ENCODE assay signal across 39 cellular contexts in genomic region chr10:34127676-34128075, GRCh38.
"Had no signal": no experiment of that assay in that cellular context is flagged by ENCODE, and none has a peak within 500 bp of the region (broad histone marks: within the 10 kb centered on the region; RNA-seq: fewer than 3 reads in every experiment).

No MANE protein-coding gene starts in this region.

- H3K9me3 Mint-ChIP-seq: activated B cell treated with CpG ODN at 0.5 μM for 24 hours; activated CD8-positive, alpha-beta T cell treated with anti-CD3 and anti-CD28 coated beads for 36 hours; activated naive CD4-positive, alpha-beta T cell treated with anti-CD3 and anti-CD28 coated beads for 36 hours; activated naive CD8-positive, alpha-beta T cell treated with anti-CD3 and anti-CD28 coated beads for 36 hours; activated T-cell treated with anti-CD3 and anti-CD28 coated beads, Interleukin-2, amount 50 U/mL, for 4 hours; activated T-helper 1 cell treated with anti-CD3 and anti-CD28 coated beads, Interleukin-12 subunit alpha, Interleukin-12 subunit beta, Interleukin-2, Interleukin-4 antibody, amounts not matched to agents 30 ng/mL and 10 ng/mL and 1 ng/mL, durations not matched to agents 14 hours and 24 hours and 36 hours; T-helper 2 cell treated with Interferon-gamma antibody and Interleukin-4, amounts not matched to agents 5 μg/mL and 100 μg/mL, for 36 hours had no signal

- H3K27ac Mint-ChIP-seq: activated B cell treated with CpG ODN at 0.5 μM for 24 hours; activated CD4-positive, alpha-beta T cell treated with anti-CD3 and anti-CD28 coated beads for 36 hours; activated CD4-positive, alpha-beta T cell treated with anti-CD3 and anti-CD28 coated beads, Interleukin-2, amount 10 ng/mL, durations not matched to agents 7 days and 5 days; activated CD8-positive, alpha-beta T cell treated with anti-CD3 and anti-CD28 coated beads for 36 hours; activated naive CD4-positive, alpha-beta T cell treated with anti-CD3 and anti-CD28 coated beads for 36 hours; activated naive CD4-positive, alpha-beta T cell treated with anti-CD3 and anti-CD28 coated beads, Interleukin-2, amount 50 U/mL, for 72 hours; activated naive CD8-positive, alpha-beta T cell treated with anti-CD3 and anti-CD28 coated beads for 36 hours; activated T-helper 1 cell treated with anti-CD3 and anti-CD28 coated beads, Interleukin-12 subunit alpha, Interleukin-12 subunit beta, Interleukin-2, Interleukin-4 antibody, amounts not matched to agents 30 ng/mL and 10 ng/mL and 1 ng/mL, durations not matched to agents 14 hours and 24 hours and 36 hours; activated T-helper 17 cell treated with anti-CD3 and anti-CD28 coated beads, Interleukin-2, amount 50 U/mL, for 72 hours; T-helper 1 cell treated with Interleukin-12 subunit alpha and Interleukin-12 subunit beta and Interleukin-4 antibody, amounts not matched to agents 30 μg/mL and 1 μg/mL, for 36 hours; T-helper 2 cell treated with Interferon-gamma antibody and Interleukin-4, amounts not matched to agents 5 μg/mL and 100 μg/mL, for 36 hours had no signal

- H3K4me3 ChIP-seq: adrenal gland, body of pancreas, breast epithelium, cardiac muscle cell had no signal

- H3K27me3 ChIP-seq: adrenal gland, body of pancreas, brain microvascular endothelial cell, breast epithelium, cardiac muscle cell had no signal

- H3K4me1 ChIP-seq: body of pancreas, breast epithelium had no signal

- H3K36me3 Mint-ChIP-seq: activated naive CD4-positive, alpha-beta T cell treated with anti-CD3 and anti-CD28 coated beads, Interleukin-2, amount 50 U/mL, for 72 hours; activated naive CD8-positive, alpha-beta T cell treated with anti-CD3 and anti-CD28 coated beads for 36 hours had no signal

- FAIRE-seq: astrocyte, TTC549 had no signal

- H3K9me3 ChIP-seq: adrenal gland, body of pancreas, breast epithelium had no signal

- DNase-seq: activated B cell treated with CpG ODN at 0.5 μM for 24 hours; activated CD4-positive, alpha-beta T cell treated with anti-CD3 and anti-CD28 coated beads for 1 hour; activated CD4-positive, alpha-beta T cell treated with anti-CD3 and anti-CD28 coated beads for 36 hours; activated CD4-positive, alpha-beta T cell treated with anti-CD3 and anti-CD28 coated beads for 48 hours; activated CD4-positive, alpha-beta T cell treated with anti-CD3 and anti-CD28 coated beads, Interleukin-2, amount 10 ng/mL, durations not matched to agents 7 days and 5 days; activated CD4-positive, alpha-beta T cell treated with anti-CD3 and anti-CD28 coated beads, Interleukin-2, amount 50 U/mL, for 48 hours; activated CD8-positive, alpha-beta memory T cell treated with anti-CD3 and anti-CD28 coated beads, Interleukin-2, amount 50 U/mL, for 4 hours; activated CD8-positive, alpha-beta T cell treated with anti-CD3 and anti-CD28 coated beads for 36 hours; activated effector memory CD4-positive, alpha-beta T cell treated with anti-CD3 and anti-CD28 coated beads, Interleukin-2, amount 50 U/mL, for 16 hours; activated gamma-delta T cell treated with Interleukin-2 at 50 U/mL for 16 hours; activated naive CD4-positive, alpha-beta T cell; activated naive CD4-positive, alpha-beta T cell treated with anti-CD3 and anti-CD28 coated beads for 36 hours; activated naive CD4-positive, alpha-beta T cell treated with anti-CD3 and anti-CD28 coated beads, Interleukin-2, amount 50 U/mL, for 16 hours; activated naive CD8-positive, alpha-beta T cell treated with anti-CD3 and anti-CD28 coated beads for 36 hours; activated T-cell treated with anti-CD3 and anti-CD28 coated beads for 4 hours; activated T-cell treated with anti-CD3 and anti-CD28 coated beads, Interleukin-2, amount 50 U/mL, for 1 hour; activated T-cell treated with anti-CD3 and anti-CD28 coated beads, Interleukin-2, amount 50 U/mL, for 4 hours; activated T-cell treated with anti-CD3 and anti-CD28 coated beads, Interleukin-2, amount 50 U/mL, for 72 hours; adrenal gland; amniotic stem cell; aorta; body of pancreas; brain microvascular endothelial cell; caudate nucleus; cerebellar nuclear complex; SW 1271; T-helper 1 cell; T-helper 2 cell; T-helper 9 cell had no signal

- ATAC-seq: activated CD4-positive, alpha-beta T cell treated with anti-CD3 and anti-CD28 coated beads for 36 hours; activated CD8-positive, alpha-beta T cell treated with anti-CD3 and anti-CD28 coated beads for 36 hours; activated naive CD4-positive, alpha-beta T cell treated with anti-CD3 and anti-CD28 coated beads, Interleukin-2, amount 50 U/mL, for 72 hours; activated T-cell treated with anti-CD3 and anti-CD28 coated beads, Interleukin-2, amount 50 U/mL, for 4 hours; activated T-cell treated with anti-CD3 and anti-CD28 coated beads, Interleukin-2, amount 50 U/mL, for 72 hours; activated T-helper 17 cell treated with anti-CD3 and anti-CD28 coated beads, Interleukin-2, amount 50 U/mL, for 72 hours; body of pancreas had no signal

- H3K36me3 ChIP-seq: adrenal gland, brain microvascular endothelial cell, breast epithelium had no signal

- H3K4me1 Mint-ChIP-seq: activated B cell treated with CpG ODN at 0.5 μM for 24 hours; activated T-helper 17 cell treated with anti-CD3 and anti-CD28 coated beads, Interleukin-2, amount 50 U/mL, for 72 hours; central memory CD8-positive, alpha-beta T cell had no signal

- H3K4me3 Mint-ChIP-seq: activated B cell treated with CpG ODN at 0.5 μM for 24 hours; activated CD4-positive, alpha-beta T cell treated with anti-CD3 and anti-CD28 coated beads for 36 hours; activated CD4-positive, alpha-beta T cell treated with anti-CD3 and anti-CD28 coated beads, Interleukin-2, amount 10 ng/mL, durations not matched to agents 7 days and 5 days; activated CD8-positive, alpha-beta T cell treated with anti-CD3 and anti-CD28 coated beads for 36 hours; activated naive CD4-positive, alpha-beta T cell treated with anti-CD3 and anti-CD28 coated beads for 36 hours; activated naive CD8-positive, alpha-beta T cell treated with anti-CD3 and anti-CD28 coated beads for 36 hours; activated T-cell treated with anti-CD3 and anti-CD28 coated beads, Interleukin-2, amount 50 U/mL, for 4 hours; activated T-cell treated with anti-CD3 and anti-CD28 coated beads, Interleukin-2, amount 50 U/mL, for 72 hours; activated T-helper 1 cell treated with anti-CD3 and anti-CD28 coated beads, Interleukin-12 subunit alpha, Interleukin-12 subunit beta, Interleukin-2, Interleukin-4 antibody, amounts not matched to agents 30 ng/mL and 10 ng/mL and 1 ng/mL, durations not matched to agents 14 hours and 24 hours and 36 hours; activated T-helper 17 cell treated with anti-CD3 and anti-CD28 coated beads, Interleukin-2, amount 50 U/mL, for 72 hours; central memory CD8-positive, alpha-beta T cell; T-helper 1 cell treated with Interleukin-12 subunit alpha and Interleukin-12 subunit beta and Interleukin-4 antibody, amounts not matched to agents 30 μg/mL and 1 μg/mL, for 36 hours; T-helper 2 cell treated with Interferon-gamma antibody and Interleukin-4, amounts not matched to agents 5 μg/mL and 100 μg/mL, for 36 hours had no signal

- H3K27me3 Mint-ChIP-seq: activated B cell treated with CpG ODN at 0.5 μM for 24 hours; activated CD8-positive, alpha-beta T cell treated with anti-CD3 and anti-CD28 coated beads for 36 hours; activated naive CD8-positive, alpha-beta T cell treated with anti-CD3 and anti-CD28 coated beads for 36 hours; central memory CD8-positive, alpha-beta T cell had no signal
